24 cellular contexts compared by ENCODE assay signal in the genomic region with DNA sequence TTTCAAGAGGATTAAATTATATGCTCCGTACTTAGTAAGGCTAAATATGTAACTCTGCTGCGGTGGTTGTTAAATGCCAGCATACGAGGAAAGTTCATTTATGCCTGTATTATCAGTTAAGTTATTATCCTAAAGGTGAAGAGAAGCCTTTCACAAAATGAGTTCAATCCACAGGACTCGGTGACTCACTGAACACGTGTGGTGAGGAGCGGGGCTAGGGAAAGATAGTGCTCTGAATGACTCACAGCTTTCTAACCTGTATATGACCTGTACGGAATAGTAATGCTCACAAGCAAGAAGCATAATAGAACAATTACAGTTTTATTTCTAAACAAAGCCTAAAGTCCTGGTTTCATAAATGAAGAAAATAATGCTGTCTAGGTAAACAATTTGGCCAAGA. TPM values are rescaled to one million over a fixed set of nuclear protein-coding genes. Genes with fewer than 3 reads are reported as not detected.
DNase-seq lines count a peak whose midpoint lies in the region; FAIRE-seq and TF ChIP-seq lines count a peak whose summit lies in the region.
"Had no signal": no experiment of that assay in that cellular context is flagged by ENCODE, and none has a peak within 500 bp of the region (broad histone marks: within the 10 kb centered on the region; RNA-seq: fewer than 3 reads in every experiment).

No MANE protein-coding gene starts in this region.

- no peak overlapping the region for H2AFZ ChIP-seq in H9 (ENCODE audit: low read length)

- no peak overlapping the region for H3K4me3 Mint-ChIP-seq in mesothelial cell of epicardium
- no peak overlapping the region for H3K4me3 Mint-ChIP-seq in H9
- H3K4me3 Mint-ChIP-seq: activated naive CD4-positive, alpha-beta T cell treated with anti-CD3 and anti-CD28 coated beads for 36 hours; CD4-positive, alpha-beta T cell; naive thymus-derived CD4-positive, alpha-beta T cell had no signal

- H3K4me1 Mint-ChIP-seq in mesothelial cell of epicardium: peaks cover 12% of the 10 kb centered on the region
- no peaks in the 10 kb centered on the region for H3K4me1 Mint-ChIP-seq in H9
- H3K4me1 Mint-ChIP-seq: naive thymus-derived CD4-positive, alpha-beta T cell had no signal

- H2BK120ac ChIP-seq in H9 (ENCODE audit: low read depth, low read length, poor library complexity, severe bottlenecking): no peak overlapping the region

- no peak overlapping the region for H2AK5ac ChIP-seq in H9 (ENCODE audit: insufficient read length, low read length)

- H3K4me3 ChIP-seq in epithelial cell of esophagus (ENCODE audit: low read length): no peak overlapping the region
- H3K4me3 ChIP-seq in MG63: no peak overlapping the region
- no peak overlapping the region for H3K4me3 ChIP-seq in kidney (ENCODE audit: low read length in 2 of 2)
- H3K4me3 ChIP-seq: prostate gland, upper lobe of right lung had no signal

- H3K27ac ChIP-seq in H9 (ENCODE audit: insufficient read length, low read depth, low read length) (no peak overlapping the region), kidney (ENCODE audit: low read depth in 2 of 2, low read length in 2 of 2) (no peak overlapping the region)
- H3K27ac ChIP-seq: prostate gland, upper lobe of right lung had no signal

- FAIRE-seq in RCC 7860 (lab: Jason Lieb, UNC) (peak; percentile 89), kidney (lab: Jason Lieb, UNC) (no peak)

- no peak overlapping the region for H4K5ac ChIP-seq in H9 (ENCODE audit: insufficient read length, low read depth, low read length)

- no peaks in the 10 kb centered on the region for H3K9me3 ChIP-seq in MG63
- no peaks in the 10 kb centered on the region for H3K9me3 ChIP-seq in H9 (ENCODE audit: control insufficient read depth, low read depth, low read length)
- no peaks in the 10 kb centered on the region for H3K9me3 ChIP-seq in kidney (ENCODE audit: control insufficient read depth in 1 of 2, low read length in 2 of 2)
- H3K9me3 ChIP-seq: prostate gland, upper lobe of right lung had no signal

- H3K4me1 ChIP-seq in H9 (ENCODE audit: insufficient read depth, low read length) (no peaks in the 10 kb centered on the region), kidney (ENCODE audit: control insufficient read depth in 1 of 2, insufficient read depth in 1 of 2, low read depth in 1 of 2, low read length in 2 of 2) (no peaks in the 10 kb centered on the region)
- H3K4me1 ChIP-seq: prostate gland, upper lobe of right lung had no signal

- H3K4ac ChIP-seq in H9 (ENCODE audit: low read depth, low read length): no peak overlapping the region

- no peaks in the 10 kb centered on the region for H3K79me2 ChIP-seq in H9 (ENCODE audit: insufficient read depth, low read length)

- no peak overlapping the region for H3K23ac ChIP-seq in H9 (ENCODE audit: insufficient read length, low read depth, low read length)

- H2BK5ac ChIP-seq in H9 (ENCODE audit: insufficient read length, low read length): no peak overlapping the region

- no peak overlapping the region for H3T11ph ChIP-seq in H9 (ENCODE audit: low read length)

- no peak overlapping the region for H3K18ac ChIP-seq in H9 (ENCODE audit: insufficient read length, low read depth, low read length)

- no peak overlapping the region for H2BK15ac ChIP-seq in H9 (ENCODE audit: low read depth, low read length)

- no peak overlapping the region for H4K91ac ChIP-seq in H9 (ENCODE audit: insufficient read length, low read depth, low read length)

- H3K27me3 Mint-ChIP-seq in mesothelial cell of epicardium (ENCODE audit: low read depth) (no peaks in the 10 kb centered on the region), H9 (ENCODE audit: low read depth) (no peaks in the 10 kb centered on the region; the same call in 1 of the 2 replicates)
- H3K27me3 Mint-ChIP-seq: CD4-positive, alpha-beta T cell; naive thymus-derived CD4-positive, alpha-beta T cell had no signal

- no peak overlapping the region for H3K56ac ChIP-seq in H9 (ENCODE audit: insufficient read length, low read depth, low read length)

- H2BK20ac ChIP-seq in H9 (ENCODE audit: low read depth, low read length, poor library complexity, severe bottlenecking): no peak overlapping the region

- H3K9ac ChIP-seq in H9 (ENCODE audit: extremely low read depth, insufficient read length, low read length) (no peak overlapping the region), kidney (ENCODE audit: low read length in 2 of 2) (no peak overlapping the region)

- H3K9me3 Mint-ChIP-seq in mesothelial cell of epicardium (no peaks in the 10 kb centered on the region), H9 (no peaks in the 10 kb centered on the region)

- H3K36me3 ChIP-seq in MG63 (no peaks in the 10 kb centered on the region), kidney (ENCODE audit: control insufficient read depth in 1 of 2, insufficient read depth in 2 of 2, low read length in 2 of 2) (no peaks in the 10 kb centered on the region)
- H3K36me3 ChIP-seq: prostate gland, upper lobe of right lung had no signal

- H3K23me2 ChIP-seq in H9 (ENCODE audit: insufficient read length, low read depth, low read length, poor library complexity, severe bottlenecking): no peaks in the 10 kb centered on the region

- H3K27ac Mint-ChIP-seq in mesothelial cell of epicardium: peak overlapping the region; percentile 66
- H3K27ac Mint-ChIP-seq in H9: no peak overlapping the region
- H3K27ac Mint-ChIP-seq: activated naive CD4-positive, alpha-beta T cell treated with anti-CD3 and anti-CD28 coated beads for 36 hours; CD4-positive, alpha-beta T cell; naive thymus-derived CD4-positive, alpha-beta T cell had no signal

- TF ChIP-seq CTCF in epithelial cell of esophagus (IDR thresholded peaks at IDR 0.05; ENCODE audit: insufficient read depth, low read depth, low read length, missing control alignments) (no peak), mesothelial cell of epicardium (IDR thresholded peaks at IDR 0.05; ENCODE audit: unreplicated experiment) (no peak), H9 (conservative IDR thresholded peaks at IDR 0.05) (no peak), kidney (IDR thresholded peaks at IDR 0.05; ENCODE audit: borderline replicate concordance, extremely low read depth, insufficient read depth) (no peak)

- H3K27me3 ChIP-seq in MG63: no peaks in the 10 kb centered on the region
- H3K27me3 ChIP-seq in H9 (ENCODE audit: insufficient read depth, low read length): no peaks in the 10 kb centered on the region
- H3K27me3 ChIP-seq: upper lobe of right lung had no signal

- H4K20me1 ChIP-seq in H9 (ENCODE audit: control insufficient read depth, insufficient read depth, insufficient read length): no peaks in the 10 kb centered on the region

- H3K36me3 Mint-ChIP-seq in mesothelial cell of epicardium (no peaks in the 10 kb centered on the region), H9 (ENCODE audit: insufficient read depth in 1 of 3, low read depth in 3 of 3) (no peaks in the 10 kb centered on the region)
- H3K36me3 Mint-ChIP-seq: naive thymus-derived CD4-positive, alpha-beta T cell had no signal

- no peak overlapping the region for H2BK12ac ChIP-seq in H9 (ENCODE audit: insufficient read length, low read depth, low read length)

- H4K8ac ChIP-seq in H9 (replicated peaks; ENCODE audit: insufficient read length, low read depth, low read length): no peak overlapping the region

- no CpG with 5 or more reads among the region's 7 CpGs for WGBS in H9 (ENCODE audit: extremely low coverage, insufficient read length, low lambda C conversion rate)

- in situ Hi-C loops in Caki2 (cut with HindIII; ENCODE audit: low pct_unique_long_range_greater_than_20kb, low sequenced_read_pairs): no loop called here

- no peak overlapping the region for H3K14ac ChIP-seq in H9 (ENCODE audit: insufficient read depth, low read length)

- peak; percentile 75 for DNase-seq in Caki2 (ENCODE audit: low read depth)
- DNase-seq in RCC 7860 (ENCODE audit: low spot score): peak; percentile 69
- DNase-seq in epithelial cell of esophagus (ENCODE audit: low read depth): peak; percentile 42
- no peak for DNase-seq in mesothelial cell of epicardium (ENCODE audit: low spot score in 2 of 2, unreplicated experiment in 2 of 2)
- no peak for DNase-seq in MG63
- no peak for DNase-seq in SHP77 (lab: John Stamatoyannopoulos, UW)
- no peak for DNase-seq in H9
- DNase-seq in kidney: no peak
- DNase-seq: activated CD4-positive, alpha-beta T cell treated with anti-CD3 and anti-CD28 coated beads for 4 hours; activated CD8-positive, alpha-beta memory T cell treated with anti-CD3 and anti-CD28 coated beads, Interleukin-2, amount 50 U/mL, for 48 hours; activated naive CD4-positive, alpha-beta T cell treated with anti-CD3 and anti-CD28 coated beads for 36 hours; CD4-positive, alpha-beta T cell; central memory CD4-positive, alpha-beta T cell; effector CD8-positive, alpha-beta T cell; EL; Karpas-422; naive thymus-derived CD4-positive, alpha-beta T cell; NCI-H1436; NCI-H226; NK-92 treated with Interleukin-12 subunit alpha and Interleukin-12 subunit beta, amount 100 ng/mL, for 24 hours; stimulated activated naive CD4-positive, alpha-beta T cell treated with Interleukin-2 at 50 U/mL for 16 hours; upper lobe of right lung had no signal

- intact Hi-C loops in kidney (cut with DNase I): no loop called here

- H3K79me1 ChIP-seq in H9 (ENCODE audit: insufficient read depth, low read depth, low read length, poor library complexity, severe bottlenecking): no peaks in the 10 kb centered on the region

- H3K4me2 ChIP-seq in H9 (ENCODE audit: insufficient read depth, insufficient read length, low read length): no peak overlapping the region

RNA-seq across cellular contexts. Expression of gene CNTN6, which starts 25.2 kb away (rescaled TPM):
- 0.12 and 0.34 TPM in 2 replicates for total RNA-seq in Caki2 (2014; rRNA removed; shearing (Covaris generic); ENCODE audit: low replicate concordance)
- total RNA-seq in mesothelial cell of epicardium (15.4 to 17.2 TPM (median 17.1 TPM) in 3 replicates), H9 (2021) (not detected in 2 replicates), kidney (0.25 TPM)
- not detected in 2 replicates for total RNA-seq in MG63 (2014; rRNA removed; shearing (Covaris generic); ENCODE audit: low replicate concordance)
- 0.11 TPM for polyA plus RNA-seq in kidney (ENCODE audit: insufficient read depth, low read depth, low replicate concordance)
- total RNA-seq: activated naive CD4-positive, alpha-beta T cell treated with anti-CD3 and anti-CD28 coated beads for 36 hours; CD4-positive, alpha-beta T cell; lower leg skin; naive thymus-derived CD4-positive, alpha-beta T cell; prostate gland had no signal
- polyA plus RNA-seq: naive thymus-derived CD4-positive, alpha-beta T cell had no signal

Comparison
In these comparisons a context has a peak if more than half of its experiments do, and no peak if none do; other contexts are left out.
1. DNase-seq: peak in Caki2 (single experiment), RCC 7860 (single experiment) and epithelial cell of esophagus (single experiment); none in mesothelial cell of epicardium (0 of 2), MG63 (single experiment), SHP77 (0 of 2), H9 (single experiment) and kidney (single experiment).
2. RNA of gene CNTN6, which starts 25.2 kb away (total RNA-seq): 15.4 to 17.2 TPM in mesothelial cell of epicardium; 0.12 to 0.34 TPM in Caki2, 0.25 TPM in kidney (single experiment), not detected in MG63 and not detected in H9; every median in the first group is over 10 times any median in the second.